In genomic region chr10:89518876-89519842, GRCh38 we compare ENCODE assay signal across 14 cellular contexts. TPM values are rescaled to one million over a fixed set of nuclear protein-coding genes. Genes with fewer than 3 reads are reported as not detected.
A peak's percentile ranks its signal among the peaks of the same experiment; 100 is the strongest.
DNase-seq lines count a peak whose midpoint lies in the region; ATAC-seq and TF ChIP-seq lines count a peak whose summit lies in the region.
"Had no signal": no experiment of that assay in that cellular context is flagged by ENCODE, and none has a peak within 500 bp of the region (broad histone marks: within the 10 kb centered on the region; RNA-seq: fewer than 3 reads in every experiment).

No MANE protein-coding gene starts in this region.

- DNase-seq in ELR (ENCODE audit: low read depth) (peak; percentile 85), adipocyte (ENCODE audit: low read depth) (peak; percentile 96), cardiac muscle cell (ENCODE audit: low read depth in 1 of 2, low spot score in 1 of 2) (peak in 1 of 2 donors; percentile 80), UCSD-AML1 (lab: John Stamatoyannopoulos, UW; ENCODE audit: unreplicated experiment) (no peak), GM10266 (ENCODE audit: extremely low spot score) (no peak), NCI-H2107 (lab: John Stamatoyannopoulos, UW) (no peak)
- DNase-seq in stimulated activated naive CD8-positive, alpha-beta T cell treated with anti-CD3 and anti-CD28 coated beads, Interleukin-15, Interleukin-2, amounts not matched to agents 100 U/mL and 50 U/mL, for 24 hours = no peak
- DNase-seq: activated naive CD8-positive, alpha-beta T cell treated with anti-CD3 and anti-CD28 coated beads, Interleukin-2, amount 10 ng/mL, durations not matched to agents 7 days and 5 days; COR-L47; effector CD8-positive, alpha-beta T cell; NCI-H226; stimulated activated CD8-positive, alpha-beta memory T cell treated with anti-CD3 and anti-CD28 coated beads, Interleukin-4, amount 100 ng/mL, for 48 hours had no signal

- H3K27me3 ChIP-seq in adipocyte (replicated peaks; ENCODE audit: control insufficient read depth, insufficient read depth, low read length) (no peaks in the 10 kb centered on the region), cardiac muscle cell (no peaks in the 10 kb centered on the region), skeletal muscle tissue (ENCODE audit: control insufficient read depth in 3 of 3, insufficient read depth in 3 of 3, low read length in 3 of 3) (no peaks in the 10 kb centered on the region)

- H3K36me3 ChIP-seq in adipocyte (ENCODE audit: control insufficient read depth, insufficient read depth, low read length, severe bottlenecking) (no peaks in the 10 kb centered on the region), cardiac muscle cell (no peaks in the 10 kb centered on the region), skeletal muscle tissue (ENCODE audit: control insufficient read depth in 3 of 3, insufficient read depth in 3 of 3, low read length in 3 of 3) (no peaks in the 10 kb centered on the region)

- peaks cover 46% of the 10 kb centered on the region for H3K4me1 ChIP-seq in adipocyte (ENCODE audit: control insufficient read depth, insufficient read depth, low read length)
- peaks cover 32% of the 10 kb centered on the region for H3K4me1 ChIP-seq in cardiac muscle cell (ENCODE audit: low read depth)
- H3K4me1 ChIP-seq in skeletal muscle tissue (ENCODE audit: control insufficient read depth in 3 of 3, insufficient read depth in 3 of 3, low read length in 3 of 3) = peaks cover 2 to 10% (median 4%) of the 10 kb centered on the region in 3 donors

- H3K4me3 ChIP-seq in adipocyte (ENCODE audit: low read length) (no peak overlapping the region), cardiac muscle cell (no peak overlapping the region), skeletal muscle tissue (ENCODE audit: low read length in 3 of 3) (no peak overlapping the region)
- H3K4me3 ChIP-seq: GM12878 had no signal

- H3K27ac ChIP-seq in cardiac muscle cell (peak overlapping the region; percentile 97), skeletal muscle tissue (ENCODE audit: low read depth, low read length) (peak overlapping the region; percentile 65)

- no peak for ATAC-seq in stimulated activated naive CD8-positive, alpha-beta T cell treated with anti-CD3 and anti-CD28 coated beads, Interleukin-15, Interleukin-2, amounts not matched to agents 100 U/mL and 50 U/mL, for 24 hours
- ATAC-seq: GM12878 had no signal

- H3K9ac ChIP-seq in adipocyte (ENCODE audit: low read length) (peak overlapping the region; percentile 10), skeletal muscle tissue (ENCODE audit: low read depth in 1 of 3, low read length in 3 of 3) (no peak overlapping the region)

- H3K9me3 ChIP-seq in adipocyte (ENCODE audit: control insufficient read depth, low read length) (no peaks in the 10 kb centered on the region), cardiac muscle cell (ENCODE audit: low read depth) (no peaks in the 10 kb centered on the region), skeletal muscle tissue (ENCODE audit: control insufficient read depth in 3 of 3, low read length in 3 of 3) (no peaks in the 10 kb centered on the region)

- TF ChIP-seq CTCF in cardiac muscle cell (IDR thresholded peaks at IDR 0.05; ENCODE audit: low read depth, low read length) (no peak), GM10266 (IDR thresholded peaks at IDR 0.05; ENCODE audit: control insufficient read depth, insufficient read depth, low read depth, missing control alignments) (no peak)

RNA-seq across cellular contexts. Expression of gene SLC16A12, which starts 16.2 kb away (rescaled TPM):
- 7.0 and 8.1 TPM in 2 replicates for total RNA-seq in cardiac muscle cell
- polyA plus RNA-seq in cardiac muscle cell = 7.6 and 10.1 TPM in 2 replicates
- 1.6 TPM for total RNA-seq in skeletal muscle tissue
- total RNA-seq: activated naive CD8-positive, alpha-beta T cell treated with anti-CD3 and anti-CD28 coated beads, Interleukin-2, amount 10 ng/mL, durations not matched to agents 7 days and 5 days; GM12878 had no signal
- polyA plus RNA-seq: GM12878 had no signal

Comparison
In these comparisons a context has a peak if more than half of its experiments do, and no peak if none do; other contexts are left out.
1. DNase-seq: peak in ELR (single experiment) and adipocyte (single experiment); none in UCSD-AML1 (single experiment), stimulated activated naive CD8-positive, alpha-beta T cell treated with anti-CD3 and anti-CD28 coated beads, Interleukin-15, Interleukin-2, amounts not matched to agents 100 U/mL and 50 U/mL, for 24 hours (single experiment), GM10266 (single experiment) and NCI-H2107 (single experiment).